ENCODE assay signal across 1 cellular context in the genomic region with DNA sequence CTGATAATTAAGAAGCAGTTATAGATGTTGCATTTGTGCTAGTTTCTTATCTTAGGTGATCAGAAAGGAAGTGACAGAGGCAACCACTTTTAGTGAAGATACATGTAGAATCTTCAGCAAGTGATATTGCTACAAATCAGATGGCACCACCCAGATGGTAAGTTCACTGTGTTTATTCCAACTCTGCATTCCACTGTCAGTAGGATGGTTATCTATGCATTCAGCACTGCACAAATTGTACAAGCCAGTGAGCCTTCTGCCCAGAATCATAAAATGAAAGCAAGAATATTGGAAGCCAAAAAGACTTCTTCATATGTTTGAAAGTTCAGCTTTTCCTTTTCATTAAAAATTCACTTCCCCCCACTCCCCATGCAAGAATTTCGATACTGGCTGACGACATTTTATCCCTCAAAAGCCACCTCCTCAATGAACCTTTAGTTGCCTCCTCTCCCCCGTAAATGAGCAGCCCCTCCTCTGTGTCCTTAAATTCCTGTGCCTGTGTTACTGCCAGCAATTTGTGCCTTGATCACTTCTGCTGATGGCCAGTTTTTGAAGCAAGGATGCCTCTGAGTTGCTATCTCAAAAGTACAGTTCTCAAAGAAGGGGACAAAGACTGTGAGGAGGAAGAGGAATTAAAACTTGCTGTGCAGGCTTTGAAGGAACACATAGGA.
TF ChIP-seq lines count a peak whose summit lies in the region.

No MANE protein-coding gene starts in this region.

TF ChIP-seq in HepG2, 621 proteins besides CTCF, POLR2A, EP300 and RAD21 (continued from another document):
- no peak for TF ChIP-seq TRIM24 (CRISPR knock-in tag; IDR thresholded peaks at IDR 0.05)
- TF ChIP-seq RXRB (CRISPR knock-in tag; IDR thresholded peaks at IDR 0.05; ENCODE audit: borderline replicate concordance) = no peak
- TF ChIP-seq MAFF (IDR thresholded peaks at IDR 0.05; ENCODE audit: low read depth, low read length) = no peak
- no peak for TF ChIP-seq SPEN (CRISPR knock-in tag; IDR thresholded peaks at IDR 0.05; ENCODE audit: low read depth)
- TF ChIP-seq TBL1XR1 (IDR thresholded peaks at IDR 0.05; ENCODE audit: borderline replicate concordance, low read length, partially characterized antibody) = no peak
- TF ChIP-seq ZFP37 (CRISPR knock-in tag; IDR thresholded peaks at IDR 0.05; ENCODE audit: borderline replicate concordance) = no peak
